ENCODE assay signal across 22 cellular contexts in the genomic region with DNA sequence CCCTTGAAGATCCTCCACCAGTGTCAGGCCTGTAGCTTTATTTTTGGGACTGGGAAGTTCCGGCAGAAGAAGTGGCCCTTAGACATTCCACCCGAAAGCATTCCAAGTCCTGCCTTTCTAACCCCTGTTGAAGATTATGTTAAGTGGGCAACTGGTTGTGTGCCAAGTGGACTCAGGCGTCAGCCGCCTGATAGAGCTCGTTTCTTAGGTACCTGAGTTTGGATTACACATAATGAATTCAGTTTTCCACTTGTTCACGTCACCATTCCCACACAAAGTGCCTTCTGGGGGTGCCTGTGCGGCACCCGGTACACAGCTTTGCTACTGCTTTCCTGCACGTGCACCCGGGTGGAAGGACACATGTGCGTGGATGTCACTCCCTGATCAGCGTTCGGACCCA.
"Had no signal": no experiment of that assay in that cellular context is flagged by ENCODE, and none has a peak within 500 bp of the region (broad histone marks: within the 10 kb centered on the region; RNA-seq: fewer than 3 reads in every experiment).

No MANE protein-coding gene starts in this region.

- H3K27ac ChIP-seq: ovary, psoas muscle, sigmoid colon, stomach had no signal

- H3K36me3 ChIP-seq: ovary, sigmoid colon, stomach had no signal

- H3K4me1 ChIP-seq: psoas muscle had no signal

- ATAC-seq: activated CD8-positive, alpha-beta T cell treated with anti-CD3 and anti-CD28 coated beads for 36 hours; activated T-helper 17 cell treated with anti-CD3 and anti-CD28 coated beads, Interleukin-2, amount 50 U/mL, for 72 hours; effector memory CD8-positive, alpha-beta T cell; left lobe of liver; naive thymus-derived CD8-positive, alpha-beta T cell; psoas muscle; stimulated activated effector memory CD8-positive, alpha-beta T cell treated with anti-CD3 and anti-CD28 coated beads, Interleukin-12 subunit alpha, Interleukin-12 subunit beta, amount 100 ng/mL, for 72 hours had no signal

- H3K4me3 ChIP-seq: ovary, psoas muscle, sigmoid colon, stomach had no signal

- H3K27me3 ChIP-seq: ovary, sigmoid colon, stomach had no signal

- H3K9me3 ChIP-seq: ovary, psoas muscle, sigmoid colon, stomach had no signal

- DNase-seq: activated CD4-positive, alpha-beta T cell treated with anti-CD3 and anti-CD28 coated beads, Interleukin-2, amount 10 ng/mL, durations not matched to agents 24 days and 14 days; activated CD4-positive, CD25-positive, alpha-beta regulatory T cell; activated CD8-positive, alpha-beta T cell treated with anti-CD3 and anti-CD28 coated beads for 36 hours; activated naive CD4-positive, alpha-beta T cell; activated naive CD8-positive, alpha-beta T cell treated with anti-CD3 and anti-CD28 coated beads for 36 hours; activated T-cell treated with anti-CD3 and anti-CD28 coated beads, Interleukin-2, amount 50 U/mL, for 1 hour; amniotic stem cell; dermis blood vessel endothelial cell; effector memory CD8-positive, alpha-beta T cell; hippocampal formation; islet precursor cell; naive thymus-derived CD8-positive, alpha-beta T cell; ovary; psoas muscle; sigmoid colon; stimulated activated CD4-positive, alpha-beta T cell treated with anti-CD3 and anti-CD28 coated beads, Interleukin-4, amount 100 ng/mL, for 24 hours; stomach; T-helper 1 cell; T1000 had no signal
